8 cellular contexts compared by ENCODE assay signal in the genomic region with DNA sequence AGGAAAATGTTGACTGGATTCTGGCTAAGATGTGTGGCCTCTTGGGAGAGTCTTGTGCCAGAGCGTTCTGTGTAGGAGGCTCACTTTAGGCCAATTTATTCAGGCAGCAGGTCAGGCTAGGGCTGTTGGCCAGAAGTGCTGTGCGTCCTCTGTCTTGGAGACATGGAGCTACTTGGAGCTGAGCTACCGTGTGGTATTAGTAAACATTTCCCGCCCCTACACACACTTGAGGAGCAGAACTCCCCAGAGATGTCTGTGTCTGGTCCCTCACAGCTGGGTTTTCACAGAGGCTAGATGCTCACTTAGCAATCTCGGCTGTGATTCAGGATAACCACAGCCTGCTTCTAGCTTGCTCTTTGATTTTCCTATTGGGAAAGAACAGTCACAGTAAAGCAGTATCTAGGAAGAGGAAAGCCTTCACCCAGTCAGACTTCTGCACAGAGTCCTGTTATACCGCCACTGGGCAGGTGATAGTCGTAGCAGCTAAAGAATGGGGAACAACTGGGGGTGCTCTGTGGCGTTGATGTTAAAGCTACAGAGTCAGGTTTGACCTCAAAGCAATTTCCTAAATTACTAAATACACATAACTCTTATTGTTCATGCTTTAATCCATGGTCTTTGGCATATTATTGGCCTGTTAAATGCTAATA.
A peak's percentile ranks its signal among the peaks of the same experiment; 100 is the strongest.
DNase-seq lines count a peak whose midpoint lies in the region; ATAC-seq and TF ChIP-seq lines count a peak whose summit lies in the region.

No MANE protein-coding gene starts in this region.

- TF ChIP-seq CTCF in gastroesophageal sphincter (IDR thresholded peaks at IDR 0.05) = no peak

- peak overlapping the region; percentile 40 to 68 (median 56) for H3K27ac ChIP-seq in gastroesophageal sphincter

- peaks cover 0 to under 1% of the 10 kb centered on the region in 2 donors for H3K36me3 ChIP-seq in gastroesophageal sphincter

- peaks cover 12 to 58% (median 17%) of the 10 kb centered on the region in 3 donors for H3K4me1 ChIP-seq in gastroesophageal sphincter

- ATAC-seq in GM18502 (IDR thresholded peaks at IDR 0.05; ENCODE audit: poor library complexity, unreplicated experiment) (peak; percentile 53), gastroesophageal sphincter (peak; percentile 82)
- peak; percentile 32 for ATAC-seq in stimulated activated naive CD8-positive, alpha-beta T cell treated with anti-CD3 and anti-CD28 coated beads, Interleukin-15, Interleukin-2, amounts not matched to agents 100 U/mL and 50 U/mL, for 24 hours

- peak; percentile 42 for DNase-seq in GOT3 (lab: John Stamatoyannopoulos, UW)
- DNase-seq in NCI-H69 (lab: John Stamatoyannopoulos, UW) = peak; percentile 82
- no peak for DNase-seq in stimulated activated naive CD8-positive, alpha-beta T cell treated with anti-CD3 and anti-CD28 coated beads, Interleukin-15, Interleukin-2, amounts not matched to agents 100 U/mL and 50 U/mL, for 24 hours
- DNase-seq in NOMO-1 treated with DMSO at 0.1 percent for 48 hours (lab: John Stamatoyannopoulos, UW; ENCODE audit: unreplicated experiment) = no peak
- DNase-seq in effector CD4-positive, alpha-beta T cell = no peak
- no peak for DNase-seq in stimulated activated naive CD4-positive, alpha-beta T cell treated with Interleukin-2 at 50 U/mL for 16 hours (lab: John Stamatoyannopoulos, UW)

- TF ChIP-seq EP300 in gastroesophageal sphincter (IDR thresholded peaks at IDR 0.05) = no peak

- no peaks in the 10 kb centered on the region for H3K9me3 ChIP-seq in gastroesophageal sphincter

- WGBS in gastroesophageal sphincter (ENCODE audit: low coverage in 1 of 2), 2 donors = 26 to 38% methylated on average over 3 to 4 of the region's 8 CpGs

- TF ChIP-seq POLR2A in gastroesophageal sphincter (IDR thresholded peaks at IDR 0.05) = no peak

- no peaks in the 10 kb centered on the region for H3K27me3 ChIP-seq in gastroesophageal sphincter

- H3K4me3 ChIP-seq in gastroesophageal sphincter = no peak overlapping the region

Comparison
In these comparisons a context has a peak if more than half of its experiments do, and no peak if none do; other contexts are left out.
1. ATAC-seq: peak in every context shown above with its lines; median percentile 82 in gastroesophageal sphincter; 53 in GM18502; 32 in stimulated activated naive CD8-positive, alpha-beta T cell treated with anti-CD3 and anti-CD28 coated beads, Interleukin-15, Interleukin-2, amounts not matched to agents 100 U/mL and 50 U/mL, for 24 hours.
2. DNase-seq: peak in GOT3 (single experiment) and NCI-H69 (single experiment); none in stimulated activated naive CD8-positive, alpha-beta T cell treated with anti-CD3 and anti-CD28 coated beads, Interleukin-15, Interleukin-2, amounts not matched to agents 100 U/mL and 50 U/mL, for 24 hours (single experiment), NOMO-1 treated with DMSO at 0.1 percent for 48 hours (single experiment), effector CD4-positive, alpha-beta T cell (single experiment) and stimulated activated naive CD4-positive, alpha-beta T cell treated with Interleukin-2 at 50 U/mL for 16 hours (single experiment).